Comparison of ENCODE assay signal across 1 cellular context in the genomic region with DNA sequence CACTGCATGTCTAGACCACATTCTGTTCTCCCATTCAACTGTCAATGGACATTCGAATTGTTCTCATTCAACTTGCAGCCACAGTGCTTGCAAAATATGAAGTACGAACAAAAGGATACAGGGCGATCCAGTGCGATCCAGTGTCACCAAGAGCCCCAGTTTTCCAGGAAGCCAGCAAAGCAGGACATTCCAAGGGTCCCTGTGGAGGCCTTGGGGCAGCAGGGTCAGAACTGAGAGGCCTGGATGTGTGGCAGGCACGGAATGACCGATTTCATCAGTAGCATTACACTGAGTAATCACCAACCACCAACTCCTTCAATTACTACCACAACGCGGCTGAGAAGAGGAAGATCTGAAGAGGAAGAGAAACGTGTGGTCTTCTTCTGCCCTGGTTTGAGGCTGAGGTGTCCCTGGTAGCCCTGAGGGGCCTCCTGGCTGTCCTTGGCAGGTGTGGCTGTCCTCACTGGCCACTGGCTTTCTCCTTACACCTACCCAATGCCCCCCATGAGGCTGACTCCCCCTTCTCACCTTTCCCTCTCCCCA.
TF ChIP-seq lines count a peak whose summit lies in the region.

No MANE protein-coding gene starts in this region.

TF ChIP-seq in HepG2, 621 proteins besides CTCF, POLR2A, EP300 and RAD21 (continued from another document):
- TF ChIP-seq, protein P1, sequence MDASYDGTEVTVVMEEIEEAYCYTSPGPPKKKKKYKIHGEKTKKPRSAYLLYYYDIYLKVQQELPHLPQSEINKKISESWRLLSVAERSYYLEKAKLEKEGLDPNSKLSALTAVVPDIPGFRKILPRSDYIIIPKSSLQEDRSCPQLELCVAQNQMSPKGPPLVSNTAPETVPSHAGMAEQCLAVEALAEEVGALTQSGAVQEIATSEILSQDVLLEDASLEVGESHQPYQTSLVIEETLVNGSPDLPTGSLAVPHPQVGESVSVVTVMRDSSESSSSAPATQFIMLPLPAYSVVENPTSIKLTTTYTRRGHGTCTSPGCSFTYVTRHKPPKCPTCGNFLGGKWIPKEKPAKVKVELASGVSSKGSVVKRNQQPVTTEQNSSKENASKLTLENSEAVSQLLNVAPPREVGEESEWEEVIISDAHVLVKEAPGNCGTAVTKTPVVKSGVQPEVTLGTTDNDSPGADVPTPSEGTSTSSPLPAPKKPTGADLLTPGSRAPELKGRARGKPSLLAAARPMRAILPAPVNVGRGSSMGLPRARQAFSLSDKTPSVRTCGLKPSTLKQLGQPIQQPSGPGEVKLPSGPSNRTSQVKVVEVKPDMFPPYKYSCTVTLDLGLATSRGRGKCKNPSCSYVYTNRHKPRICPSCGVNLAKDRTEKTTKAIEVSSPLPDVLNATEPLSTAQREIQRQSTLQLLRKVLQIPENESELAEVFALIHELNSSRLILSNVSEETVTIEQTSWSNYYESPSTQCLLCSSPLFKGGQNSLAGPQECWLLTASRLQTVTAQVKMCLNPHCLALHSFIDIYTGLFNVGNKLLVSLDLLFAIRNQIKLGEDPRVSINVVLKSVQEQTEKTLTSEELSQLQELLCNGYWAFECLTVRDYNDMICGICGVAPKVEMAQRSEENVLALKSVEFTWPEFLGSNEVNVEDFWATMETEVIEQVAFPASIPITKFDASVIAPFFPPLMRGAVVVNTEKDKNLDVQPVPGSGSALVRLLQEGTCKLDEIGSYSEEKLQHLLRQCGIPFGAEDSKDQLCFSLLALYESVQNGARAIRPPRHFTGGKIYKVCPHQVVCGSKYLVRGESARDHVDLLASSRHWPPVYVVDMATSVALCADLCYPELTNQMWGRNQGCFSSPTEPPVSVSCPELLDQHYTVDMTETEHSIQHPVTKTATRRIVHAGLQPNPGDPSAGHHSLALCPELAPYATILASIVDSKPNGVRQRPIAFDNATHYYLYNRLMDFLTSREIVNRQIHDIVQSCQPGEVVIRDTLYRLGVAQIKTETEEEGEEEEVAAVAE (CRISPR knock-in tag; IDR thresholded peaks at IDR 0.05; ENCODE audit: borderline replicate concordance), result no peak
- no peak for TF ChIP-seq ZNF33B (CRISPR knock-in tag; IDR thresholded peaks at IDR 0.05)
- TF ChIP-seq ZNF564 (CRISPR knock-in tag; IDR thresholded peaks at IDR 0.05), result no peak
- no peak for TF ChIP-seq ZNF615 (CRISPR knock-in tag; IDR thresholded peaks at IDR 0.05; ENCODE audit: borderline replicate concordance)
- no peak for TF ChIP-seq ZNF710 (CRISPR knock-in tag; IDR thresholded peaks at IDR 0.05; ENCODE audit: borderline replicate concordance)
- TF ChIP-seq STAG1 (CRISPR knock-in tag; IDR thresholded peaks at IDR 0.05), result no peak
- no peak for TF ChIP-seq ZBTB34 (CRISPR knock-in tag; IDR thresholded peaks at IDR 0.05)
- no peak for TF ChIP-seq HNF4A (CRISPR knock-in tag; IDR thresholded peaks at IDR 0.05)
- TF ChIP-seq, protein P2, sequence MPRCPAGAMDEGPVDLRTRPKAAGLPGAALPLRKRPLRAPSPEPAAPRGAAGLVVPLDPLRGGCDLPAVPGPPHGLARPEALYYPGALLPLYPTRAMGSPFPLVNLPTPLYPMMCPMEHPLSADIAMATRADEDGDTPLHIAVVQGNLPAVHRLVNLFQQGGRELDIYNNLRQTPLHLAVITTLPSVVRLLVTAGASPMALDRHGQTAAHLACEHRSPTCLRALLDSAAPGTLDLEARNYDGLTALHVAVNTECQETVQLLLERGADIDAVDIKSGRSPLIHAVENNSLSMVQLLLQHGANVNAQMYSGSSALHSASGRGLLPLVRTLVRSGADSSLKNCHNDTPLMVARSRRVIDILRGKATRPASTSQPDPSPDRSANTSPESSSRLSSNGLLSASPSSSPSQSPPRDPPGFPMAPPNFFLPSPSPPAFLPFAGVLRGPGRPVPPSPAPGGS (CRISPR knock-in tag; IDR thresholded peaks at IDR 0.05), result no peak
- TF ChIP-seq SIX4 (CRISPR knock-in tag; IDR thresholded peaks at IDR 0.05), result no peak
- no peak for TF ChIP-seq ZMAT3 (CRISPR knock-in tag; conservative IDR thresholded peaks at IDR 0.05)
- no peak for TF ChIP-seq ARID2 (CRISPR knock-in tag; IDR thresholded peaks at IDR 0.05; ENCODE audit: borderline replicate concordance)
- TF ChIP-seq ZNF777 (CRISPR knock-in tag; IDR thresholded peaks at IDR 0.05), result no peak
- TF ChIP-seq MED1 (CRISPR knock-in tag; IDR thresholded peaks at IDR 0.05), result no peak
- no peak for TF ChIP-seq TCF7 (IDR thresholded peaks at IDR 0.05; ENCODE audit: low read depth)
- no peak for TF ChIP-seq KDM2A (CRISPR knock-in tag; IDR thresholded peaks at IDR 0.05; ENCODE audit: borderline replicate concordance, low read depth)
- no peak for TF ChIP-seq ZNF260 (CRISPR knock-in tag; IDR thresholded peaks at IDR 0.05; ENCODE audit: borderline replicate concordance, low read depth)
